Comparison of ENCODE assay signal across 8 cellular contexts in genomic region chr3:172591876-172592771, GRCh38.
A peak's percentile ranks its signal among the peaks of the same experiment; 100 is the strongest.
DNase-seq lines count a peak whose midpoint lies in the region; ATAC-seq and TF ChIP-seq lines count a peak whose summit lies in the region.

No MANE protein-coding gene starts in this region.

- H2BK15ac ChIP-seq in mesendoderm (replicated peaks; ENCODE audit: low read depth), result no peak overlapping the region

- peak overlapping the region; percentile 40 for H3K56ac ChIP-seq in mesendoderm (ENCODE audit: low read length)

- no peak overlapping the region for H2BK120ac ChIP-seq in mesendoderm (ENCODE audit: low read depth, low read length)

- no peak overlapping the region for H2AK5ac ChIP-seq in mesendoderm (ENCODE audit: low read length)

- H3K79me2 ChIP-seq in mesendoderm (ENCODE audit: control insufficient read depth, insufficient read depth, low read length), result no peaks in the 10 kb centered on the region

- no peak overlapping the region for H3K9ac ChIP-seq in mesendoderm (ENCODE audit: low read length)

- CTCF ChIA-PET in activated CD4-positive, alpha-beta T cell treated with anti-CD3 and anti-CD28 coated beads, Interleukin-2, amount 10 ng/mL, durations not matched to agents 7 days and 5 days (lab: Charles Lee), result interaction anchor here (1.0 to 2.5 kb wide), 14 partner anchors 8 to 104 kb away, joined by 3 to 10 read pairs (median 4); no protein-coding TSS in a partner anchor

- no peak overlapping the region for H3K4me3 ChIP-seq in mesendoderm (ENCODE audit: low read length)
- H3K4me3 ChIP-seq in right atrium auricular region, result no peak overlapping the region
- H3K4me3 ChIP-seq in suprapubic skin, result no peak overlapping the region
- no peak overlapping the region for H3K4me3 ChIP-seq in coronary artery

- no peak overlapping the region for H4K5ac ChIP-seq in mesendoderm (ENCODE audit: low read length)

- H3K4me3 Mint-ChIP-seq in activated CD4-positive, alpha-beta T cell treated with anti-CD3 and anti-CD28 coated beads, Interleukin-2, amount 10 ng/mL, durations not matched to agents 7 days and 5 days, result peak overlapping the region; percentile 49

- H3K18ac ChIP-seq in mesendoderm (ENCODE audit: low read length), result no peak overlapping the region

- H3K27me3 Mint-ChIP-seq in activated CD4-positive, alpha-beta T cell treated with anti-CD3 and anti-CD28 coated beads, Interleukin-2, amount 10 ng/mL, durations not matched to agents 7 days and 5 days, result no peaks in the 10 kb centered on the region

- DNase-seq in activated CD4-positive, alpha-beta T cell treated with anti-CD3 and anti-CD28 coated beads, Interleukin-2, amount 10 ng/mL, durations not matched to agents 7 days and 5 days, result peak; percentile 88
- DNase-seq in mesendoderm (no peak), right atrium auricular region (ENCODE audit: low spot score) (no peak), suprapubic skin (ENCODE audit: low spot score in 2 of 2) (no peak), coronary artery (ENCODE audit: low spot score) (no peak), Ammon's horn (ENCODE audit: low spot score) (no peak)

- H3K27ac Mint-ChIP-seq in activated CD4-positive, alpha-beta T cell treated with anti-CD3 and anti-CD28 coated beads, Interleukin-2, amount 10 ng/mL, durations not matched to agents 7 days and 5 days, result peak overlapping the region; percentile 85

- H3K9me3 ChIP-seq in right atrium auricular region (no peaks in the 10 kb centered on the region), suprapubic skin (no peaks in the 10 kb centered on the region)

- H3K4me1 ChIP-seq in mesendoderm (ENCODE audit: control insufficient read depth, low read depth, low read length) (peaks cover 3% of the 10 kb centered on the region), right atrium auricular region (peaks cover 0 to 12% of the 10 kb centered on the region in 2 donors), suprapubic skin (peaks cover 45% of the 10 kb centered on the region)

- no peak overlapping the region for H3K4me2 ChIP-seq in mesendoderm (ENCODE audit: low read length)

- TF ChIP-seq EP300 in suprapubic skin (IDR thresholded peaks at IDR 0.05), result no peak

- ATAC-seq in GM19372 (IDR thresholded peaks at IDR 0.05; ENCODE audit: low read depth, unreplicated experiment), result peak; percentile 77
- peak; percentile 87 for ATAC-seq in HG03354 (IDR thresholded peaks at IDR 0.05; ENCODE audit: poor library complexity, severe bottlenecking, unreplicated experiment)

- peaks cover 37% of the 10 kb centered on the region for H3K36me3 Mint-ChIP-seq in activated CD4-positive, alpha-beta T cell treated with anti-CD3 and anti-CD28 coated beads, Interleukin-2, amount 10 ng/mL, durations not matched to agents 7 days and 5 days (ENCODE audit: low read depth)

- H3K27me3 ChIP-seq in mesendoderm (ENCODE audit: insufficient read depth, low read length, poor library complexity) (no peaks in the 10 kb centered on the region), right atrium auricular region (no peaks in the 10 kb centered on the region), suprapubic skin (no peaks in the 10 kb centered on the region)

- H2BK5ac ChIP-seq in mesendoderm (ENCODE audit: low read length), result peak overlapping the region; percentile 28

- H3K79me1 ChIP-seq in mesendoderm (ENCODE audit: low read length), result no peaks in the 10 kb centered on the region

- H4K8ac ChIP-seq in mesendoderm (ENCODE audit: low read depth, low read length), result no peak overlapping the region

- no peak overlapping the region for H3K4ac ChIP-seq in mesendoderm (ENCODE audit: low read depth, low read length)

- peaks cover 30% of the 10 kb centered on the region for H3K9me3 Mint-ChIP-seq in activated CD4-positive, alpha-beta T cell treated with anti-CD3 and anti-CD28 coated beads, Interleukin-2, amount 10 ng/mL, durations not matched to agents 7 days and 5 days

- no peak for TF ChIP-seq POLR2A in suprapubic skin (IDR thresholded peaks at IDR 0.05)

- no peaks in the 10 kb centered on the region for H3K36me3 ChIP-seq in mesendoderm (ENCODE audit: control insufficient read depth, insufficient read depth, low read length)
- H3K36me3 ChIP-seq in right atrium auricular region, result no peaks in the 10 kb centered on the region
- H3K36me3 ChIP-seq in suprapubic skin, result no peaks in the 10 kb centered on the region

- H3K27ac ChIP-seq in mesendoderm (ENCODE audit: low read depth, low read length) (no peak overlapping the region), right atrium auricular region (no peak overlapping the region), suprapubic skin (no peak overlapping the region), coronary artery (no peak overlapping the region)

- H3K4me1 Mint-ChIP-seq in activated CD4-positive, alpha-beta T cell treated with anti-CD3 and anti-CD28 coated beads, Interleukin-2, amount 10 ng/mL, durations not matched to agents 7 days and 5 days, result peaks cover 87% of the 10 kb centered on the region

- POLR2A ChIA-PET in activated CD4-positive, alpha-beta T cell treated with anti-CD3 and anti-CD28 coated beads, Interleukin-2, amount 10 ng/mL, durations not matched to agents 7 days and 5 days (lab: Charles Lee), result interaction anchor here (2.2 kb wide), 1 partner anchor 69 kb away, joined by 11 read pairs; the partner anchor contains the start of gene TNFSF10

- no CpG with 5 or more reads among the region's 11 CpGs for WGBS in mesendoderm (ENCODE audit: extremely low coverage, insufficient coverage, low lambda C conversion rate)
- WGBS in suprapubic skin, result 74% methylated on average over 6 of the region's 11 CpGs

- TF ChIP-seq CTCF in right atrium auricular region (IDR thresholded peaks at IDR 0.05) (no peak), suprapubic skin (IDR thresholded peaks at IDR 0.05) (no peak), coronary artery (IDR thresholded peaks at IDR 0.05) (no peak)

- H3K23ac ChIP-seq in mesendoderm (ENCODE audit: low read length), result no peak overlapping the region
